In genomic region chr2:6909431-6910385, GRCh38 we compare ENCODE assay signal across 10 cellular contexts. TPM values are rescaled to one million over a fixed set of nuclear protein-coding genes. Genes with fewer than 3 reads are reported as not detected.
DNase-seq lines count a peak whose midpoint lies in the region; ATAC-seq, FAIRE-seq and TF ChIP-seq lines count a peak whose summit lies in the region.
"Had no signal": no experiment of that assay in that cellular context is flagged by ENCODE, and none has a peak within 500 bp of the region (broad histone marks: within the 10 kb centered on the region; RNA-seq: fewer than 3 reads in every experiment).

No MANE protein-coding gene starts in this region.

- intact Hi-C loops in left colon (cut with DNase I, micrococcal nuclease) (no loop called here), Right ventricle myocardium superior (cut with DNase I) (loop anchor here (10.0 kb wide), 1 partner anchor 55 kb away; no protein-coding TSS in a partner anchor)

- FAIRE-seq in small intestine (lab: Jason Lieb, UNC): no peak

- H3K4me1 ChIP-seq in small intestine (ENCODE audit: control insufficient read depth in 2 of 2, insufficient read depth in 1 of 2, low read depth in 1 of 2, low read length in 1 of 2) (peaks cover 0 to 3% of the 10 kb centered on the region in 2 donors), upper lobe of left lung (no peaks in the 10 kb centered on the region)

- TF ChIP-seq EP300 in upper lobe of left lung (IDR thresholded peaks at IDR 0.05): no peak

- peak; percentile 31 to 37 for DNase-seq in activated CD4-positive, alpha-beta T cell treated with anti-CD3 and anti-CD28 coated beads for 4 hours
- DNase-seq in activated CD4-positive, alpha-beta T cell treated with anti-CD3 and anti-CD28 coated beads for 1 hour: no peak
- DNase-seq in RPMI7951 (ENCODE audit: low read depth) (peak; percentile 55), small intestine (peak; percentile 64), left colon (no peak), Right ventricle myocardium superior (no peak), upper lobe of left lung (no peak)

- ATAC-seq in HG02943 (IDR thresholded peaks at IDR 0.05; ENCODE audit: low read depth, unreplicated experiment): peak; percentile 100
- no peak for ATAC-seq in left colon
- no peak for ATAC-seq in Right ventricle myocardium superior (ENCODE audit: poor library complexity)
- no peak for ATAC-seq in upper lobe of left lung (ENCODE audit: low FRiP score in 2 of 2)
- ATAC-seq: Panc1 had no signal

- WGBS in small intestine, 3 donors: 64 to 76% (median 72%) methylated on average over 8 of the region's 8 CpGs
- 65 to 66% methylated on average over 8 of the region's 8 CpGs for WGBS in upper lobe of left lung, 2 donors

- H3K27ac ChIP-seq in small intestine (ENCODE audit: low read depth in 1 of 2, low read length in 1 of 2) (peak overlapping the region in 1 of 2 donors; percentile 45), upper lobe of left lung (no peak overlapping the region)

- no peak for TF ChIP-seq POLR2A in upper lobe of left lung (IDR thresholded peaks at IDR 0.05)

- H3K4me3 ChIP-seq in small intestine (ENCODE audit: low read depth in 1 of 2, low read length in 2 of 2) (no peak overlapping the region), upper lobe of left lung (no peak overlapping the region)

- H3K9me3 ChIP-seq in small intestine (ENCODE audit: control insufficient read depth, low read depth): no peaks in the 10 kb centered on the region
- H3K9me3 ChIP-seq in upper lobe of left lung: no peaks in the 10 kb centered on the region

- H3K27me3 ChIP-seq in small intestine (ENCODE audit: control insufficient read depth in 2 of 2, insufficient read depth in 2 of 2, low read length in 2 of 2) (no peaks in the 10 kb centered on the region), upper lobe of left lung (no peaks in the 10 kb centered on the region)

- H3K36me3 ChIP-seq in small intestine (ENCODE audit: control insufficient read depth in 2 of 2, insufficient read depth in 2 of 2, low read length in 2 of 2): no peaks in the 10 kb centered on the region
- H3K36me3 ChIP-seq in upper lobe of left lung: no peaks in the 10 kb centered on the region

- TF ChIP-seq CTCF in upper lobe of left lung (IDR thresholded peaks at IDR 0.05): no peak

RNA-seq across cellular contexts. Expression of gene RNF144A, which starts 7.5 kb away (rescaled TPM):
- 9.5 and 12.4 TPM in 2 replicates for total RNA-seq in RPMI7951 (2014; rRNA removed; shearing (Covaris generic))
- polyA plus RNA-seq in small intestine: 1 to 10 TPM; 1.4 to 3.7 (median 1.6) TPM
- total RNA-seq in left colon (10 to 100 TPM; 20.7 to 21.2 TPM), Right ventricle myocardium superior (14.5 TPM), upper lobe of left lung (10 to 100 TPM in 5 of 6 donors, 1 to 10 TPM in 1; 9.9 to 20.7 (median 13.4) TPM)

RNA-seq across cellular contexts. Expression of gene RSAD2, which starts 32.1 kb away (rescaled TPM):
- total RNA-seq in RPMI7951 (2014; rRNA removed; shearing (Covaris generic)): 1.3 and 3.6 TPM in 2 replicates
- polyA plus RNA-seq in small intestine: 1 to 10 TPM in 2 of 3 donors, under 1 TPM in 1; 0.81 to 2.6 (median 1.1) TPM
- total RNA-seq in left colon: 10 to 100 TPM in 1 of 2 donors, 1 to 10 TPM in 1; 7.8 to 10.9 TPM
- 3.4 TPM for total RNA-seq in Right ventricle myocardium superior
- total RNA-seq in upper lobe of left lung: 10 to 100 TPM in 5 of 6 donors, 1 to 10 TPM in 1; 8.4 to 20.0 (median 11.0) TPM
- polyA plus RNA-seq: AG04450 had no signal

RNA-seq across cellular contexts. Expression of gene CMPK2, which starts 44.0 kb away (rescaled TPM):
- total RNA-seq in RPMI7951 (2014; rRNA removed; shearing (Covaris generic)): 3.7 and 4.4 TPM in 2 replicates
- 10 to 100 TPM in 1 of 3 donors, 1 to 10 TPM in 2; 5.5 to 11.0 (median 9.5) TPM for polyA plus RNA-seq in small intestine
- 10 to 100 TPM in 1 of 2 donors, 1 to 10 TPM in 1; 4.6 to 12.0 TPM for total RNA-seq in left colon
- total RNA-seq in Right ventricle myocardium superior: 2.7 TPM
- total RNA-seq in upper lobe of left lung: 10 to 100 TPM; 18.0 to 37.2 (median 20.7) TPM
- polyA plus RNA-seq: AG04450 had no signal

Comparison
In these comparisons a context has a peak if more than half of its experiments do, and no peak if none do; other contexts are left out.
1. DNase-seq: peak in activated CD4-positive, alpha-beta T cell treated with anti-CD3 and anti-CD28 coated beads for 4 hours (2 of 2), RPMI7951 (single experiment) and small intestine (single experiment); none in activated CD4-positive, alpha-beta T cell treated with anti-CD3 and anti-CD28 coated beads for 1 hour (single experiment), left colon (0 of 2), Right ventricle myocardium superior (single experiment) and upper lobe of left lung (0 of 2).